ENCODE assay signal across 8 cellular contexts in the genomic region with DNA sequence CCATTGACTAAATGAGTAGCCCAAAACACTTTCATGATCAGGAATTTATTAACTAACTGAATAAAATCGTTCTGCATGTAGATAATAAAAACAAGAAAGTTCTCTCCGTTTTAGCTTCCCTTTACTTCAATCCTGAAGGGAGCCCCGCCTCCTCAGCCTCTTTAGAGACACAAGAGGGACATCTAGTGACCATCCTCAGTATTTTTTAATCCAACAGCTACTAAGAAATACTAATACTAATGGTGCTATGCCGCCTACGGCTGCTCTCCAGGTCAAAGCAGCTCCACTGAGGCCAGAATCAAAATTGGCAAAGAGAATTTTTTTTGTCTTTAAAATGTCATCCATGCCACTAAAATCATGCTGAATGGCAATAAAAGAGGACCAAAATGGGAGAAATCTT. TPM values are rescaled to one million over a fixed set of nuclear protein-coding genes. Genes with fewer than 3 reads are reported as not detected.
DNase-seq lines count a peak whose midpoint lies in the region; ATAC-seq, FAIRE-seq and TF ChIP-seq lines count a peak whose summit lies in the region.

No MANE protein-coding gene starts in this region.

- intact Hi-C loops in activated naive CD4-positive, alpha-beta T cell treated with anti-CD3 and anti-CD28 coated beads for 36 hours (cut with micrococcal nuclease), result loop anchor here (1.0 to 2.0 kb wide), 2 partner anchors 45 to 1110 kb away; no protein-coding TSS in a partner anchor
- intact Hi-C loops in pancreas (cut with DNase I), result no loop called here

- H3K27me3 Mint-ChIP-seq in activated naive CD4-positive, alpha-beta T cell treated with anti-CD3 and anti-CD28 coated beads for 36 hours (ENCODE audit: low read depth), result peaks cover 33% of the 10 kb centered on the region
- peaks cover 44% of the 10 kb centered on the region for H3K27me3 Mint-ChIP-seq in GM23338 (ENCODE audit: insufficient read depth, low read depth, poor library complexity)
- H3K27me3 Mint-ChIP-seq in effector memory CD8-positive, alpha-beta T cell, result peaks cover 29 to 61% of the 10 kb centered on the region in 2 donors

- no peaks in the 10 kb centered on the region for H3K36me3 Mint-ChIP-seq in activated naive CD4-positive, alpha-beta T cell treated with anti-CD3 and anti-CD28 coated beads for 36 hours (ENCODE audit: low read depth)
- peaks cover under 1% of the 10 kb centered on the region; the same call in 1 of the 3 replicates for H3K36me3 Mint-ChIP-seq in GM23338 (ENCODE audit: low read depth)
- no peaks in the 10 kb centered on the region for H3K36me3 Mint-ChIP-seq in effector memory CD8-positive, alpha-beta T cell (ENCODE audit: insufficient read depth)

- H3K4me1 ChIP-seq in GM23338 (ENCODE audit: insufficient read depth) (peaks cover 25% of the 10 kb centered on the region), pancreas (peaks cover 0 to 5% (median 0%) of the 10 kb centered on the region in 3 donors)

- H3K4me1 Mint-ChIP-seq in activated naive CD4-positive, alpha-beta T cell treated with anti-CD3 and anti-CD28 coated beads for 36 hours (ENCODE audit: low read depth), result peaks cover 13% of the 10 kb centered on the region
- peaks cover 38% of the 10 kb centered on the region for H3K4me1 Mint-ChIP-seq in GM23338
- H3K4me1 Mint-ChIP-seq in effector memory CD8-positive, alpha-beta T cell (ENCODE audit: low read depth in 2 of 2), result peaks cover 0 to 8% of the 10 kb centered on the region in 2 donors

- DNase-seq in activated naive CD4-positive, alpha-beta T cell treated with anti-CD3 and anti-CD28 coated beads for 36 hours, result peak; percentile 46
- no peak for DNase-seq in activated naive CD4-positive, alpha-beta T cell treated with anti-CD3 and anti-CD28 coated beads, Interleukin-2, amount 50 U/mL, for 16 hours
- DNase-seq in GM23338 (ENCODE audit: low spot score) (peak; percentile 80), M059J (ENCODE audit: low read depth) (peak; percentile 61), SW480 (ENCODE audit: low spot score) (peak; percentile 65), fibroblast of peridontal ligament (ENCODE audit: extremely low read depth) (peak; percentile 46), pancreas (peak in 3 of 6 donors; percentile 27 to 39 (median 38))
- no peak for DNase-seq in effector memory CD8-positive, alpha-beta T cell

- H3K36me3 ChIP-seq in GM23338 (ENCODE audit: insufficient read depth) (no peaks in the 10 kb centered on the region), pancreas (no peaks in the 10 kb centered on the region)

- CTCF ChIA-PET in activated naive CD4-positive, alpha-beta T cell treated with anti-CD3 and anti-CD28 coated beads for 36 hours (lab: Charles Lee), result interaction anchor here (0.6 to 2.2 kb wide), 10 partner anchors 10 to 236 kb away, joined by 3 to 15 read pairs (median 3); no protein-coding TSS in a partner anchor

- H3K9me2 ChIP-seq in GM23338 (ENCODE audit: insufficient read depth), result no peaks in the 10 kb centered on the region

- H3F3A ChIP-seq in GM23338 (replicated peaks; ENCODE audit: low read depth), result no peaks in the 10 kb centered on the region

- H3K27ac Mint-ChIP-seq in activated naive CD4-positive, alpha-beta T cell treated with anti-CD3 and anti-CD28 coated beads for 36 hours, result no peak overlapping the region
- no peak overlapping the region for H3K27ac Mint-ChIP-seq in GM23338
- H3K27ac Mint-ChIP-seq in effector memory CD8-positive, alpha-beta T cell, result no peak overlapping the region

- TF ChIP-seq CTCF in GM23338 (conservative IDR thresholded peaks at IDR 0.05; ENCODE audit: low read depth in 2 of 2), result peak; percentile 60 to 61
- peak in 3 of 4 donors; percentile 16 to 63 (median 36) for TF ChIP-seq CTCF in pancreas (IDR thresholded peaks at IDR 0.05)

- peak overlapping the region; percentile 75; the same call in 1 of the 2 replicates for H3K4me2 ChIP-seq in GM23338

- H3K4me3 ChIP-seq in GM23338 (peak overlapping the region; percentile 51; the same call in 1 of the 2 replicates), pancreas (no peak overlapping the region)

- no peaks in the 10 kb centered on the region for H3K9me3 Mint-ChIP-seq in activated naive CD4-positive, alpha-beta T cell treated with anti-CD3 and anti-CD28 coated beads for 36 hours
- peaks cover under 1% of the 10 kb centered on the region; the same call in 2 of the 3 replicates for H3K9me3 Mint-ChIP-seq in GM23338
- H3K9me3 Mint-ChIP-seq in effector memory CD8-positive, alpha-beta T cell, result no peaks in the 10 kb centered on the region

- H3K4me3 Mint-ChIP-seq in activated naive CD4-positive, alpha-beta T cell treated with anti-CD3 and anti-CD28 coated beads for 36 hours, result no peak overlapping the region
- peak overlapping the region; percentile 32 for H3K4me3 Mint-ChIP-seq in GM23338
- H3K4me3 Mint-ChIP-seq in effector memory CD8-positive, alpha-beta T cell, result peak overlapping the region in 1 of 2 donors; percentile 9

- no peaks in the 10 kb centered on the region for H3K79me2 ChIP-seq in GM23338 (replicated peaks; ENCODE audit: insufficient read depth)

- no peaks in the 10 kb centered on the region for H4K20me1 ChIP-seq in GM23338 (replicated peaks; ENCODE audit: insufficient read depth)

- H3K27me3 ChIP-seq in GM23338 (ENCODE audit: insufficient read depth) (peaks cover 46% of the 10 kb centered on the region), pancreas (peaks cover 0 to 41% (median 8%) of the 10 kb centered on the region in 4 donors)

- no peaks in the 10 kb centered on the region for H3K9me3 ChIP-seq in pancreas

- no peak overlapping the region for H2AFZ ChIP-seq in GM23338

- FAIRE-seq in pancreas (lab: Jason Lieb, UNC), result peak; percentile 98

- H3K27ac ChIP-seq in GM23338 (ENCODE audit: low read depth), result no peak overlapping the region
- no peak overlapping the region for H3K27ac ChIP-seq in pancreas

- 1 to 2% methylated on average over 5 of the region's 5 CpGs for WGBS in pancreas, 2 donors

- ATAC-seq in GM23338, result 0 out of 3 replicates have a peak, but pooled peaks have one; percentile 5
- ATAC-seq in pancreas, result peak; percentile 53 to 85 (median 78)
- ATAC-seq in effector memory CD8-positive, alpha-beta T cell (replicated peaks), result no peak

TF ChIP-seq in GM23338, 12 proteins besides CTCF, POLR2A, EP300 and RAD21 (continues in another document):
- no peak for TF ChIP-seq POLR2AphosphoS5 (IDR thresholded peaks at IDR 0.05; ENCODE audit: low read depth)
- no peak for TF ChIP-seq ZNF114 (CRISPR knock-in tag; IDR thresholded peaks at IDR 0.05)
- no peak for TF ChIP-seq EZH2phosphoT487 (IDR thresholded peaks at IDR 0.05; ENCODE audit: unreplicated experiment)
- no peak for TF ChIP-seq NANOG (IDR thresholded peaks at IDR 0.05; ENCODE audit: borderline replicate concordance)
- TF ChIP-seq, protein P1, sequence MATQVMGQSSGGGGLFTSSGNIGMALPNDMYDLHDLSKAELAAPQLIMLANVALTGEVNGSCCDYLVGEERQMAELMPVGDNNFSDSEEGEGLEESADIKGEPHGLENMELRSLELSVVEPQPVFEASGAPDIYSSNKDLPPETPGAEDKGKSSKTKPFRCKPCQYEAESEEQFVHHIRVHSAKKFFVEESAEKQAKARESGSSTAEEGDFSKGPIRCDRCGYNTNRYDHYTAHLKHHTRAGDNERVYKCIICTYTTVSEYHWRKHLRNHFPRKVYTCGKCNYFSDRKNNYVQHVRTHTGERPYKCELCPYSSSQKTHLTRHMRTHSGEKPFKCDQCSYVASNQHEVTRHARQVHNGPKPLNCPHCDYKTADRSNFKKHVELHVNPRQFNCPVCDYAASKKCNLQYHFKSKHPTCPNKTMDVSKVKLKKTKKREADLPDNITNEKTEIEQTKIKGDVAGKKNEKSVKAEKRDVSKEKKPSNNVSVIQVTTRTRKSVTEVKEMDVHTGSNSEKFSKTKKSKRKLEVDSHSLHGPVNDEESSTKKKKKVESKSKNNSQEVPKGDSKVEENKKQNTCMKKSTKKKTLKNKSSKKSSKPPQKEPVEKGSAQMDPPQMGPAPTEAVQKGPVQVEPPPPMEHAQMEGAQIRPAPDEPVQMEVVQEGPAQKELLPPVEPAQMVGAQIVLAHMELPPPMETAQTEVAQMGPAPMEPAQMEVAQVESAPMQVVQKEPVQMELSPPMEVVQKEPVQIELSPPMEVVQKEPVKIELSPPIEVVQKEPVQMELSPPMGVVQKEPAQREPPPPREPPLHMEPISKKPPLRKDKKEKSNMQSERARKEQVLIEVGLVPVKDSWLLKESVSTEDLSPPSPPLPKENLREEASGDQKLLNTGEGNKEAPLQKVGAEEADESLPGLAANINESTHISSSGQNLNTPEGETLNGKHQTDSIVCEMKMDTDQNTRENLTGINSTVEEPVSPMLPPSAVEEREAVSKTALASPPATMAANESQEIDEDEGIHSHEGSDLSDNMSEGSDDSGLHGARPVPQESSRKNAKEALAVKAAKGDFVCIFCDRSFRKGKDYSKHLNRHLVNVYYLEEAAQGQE (IDR thresholded peaks at IDR 0.05; ENCODE audit: unreplicated experiment), result no peak
- TF ChIP-seq EZH2 (IDR thresholded peaks at IDR 0.05; ENCODE audit: low read depth, unreplicated experiment), result no peak
- no peak for TF ChIP-seq ZNF331 (CRISPR knock-in tag; IDR thresholded peaks at IDR 0.05; ENCODE audit: low read depth)
- TF ChIP-seq JUNB (IDR thresholded peaks at IDR 0.05; ENCODE audit: unreplicated experiment), result no peak
- no peak for TF ChIP-seq STAT1 (IDR thresholded peaks at IDR 0.05; ENCODE audit: unreplicated experiment)
- TF ChIP-seq, protein P2, sequence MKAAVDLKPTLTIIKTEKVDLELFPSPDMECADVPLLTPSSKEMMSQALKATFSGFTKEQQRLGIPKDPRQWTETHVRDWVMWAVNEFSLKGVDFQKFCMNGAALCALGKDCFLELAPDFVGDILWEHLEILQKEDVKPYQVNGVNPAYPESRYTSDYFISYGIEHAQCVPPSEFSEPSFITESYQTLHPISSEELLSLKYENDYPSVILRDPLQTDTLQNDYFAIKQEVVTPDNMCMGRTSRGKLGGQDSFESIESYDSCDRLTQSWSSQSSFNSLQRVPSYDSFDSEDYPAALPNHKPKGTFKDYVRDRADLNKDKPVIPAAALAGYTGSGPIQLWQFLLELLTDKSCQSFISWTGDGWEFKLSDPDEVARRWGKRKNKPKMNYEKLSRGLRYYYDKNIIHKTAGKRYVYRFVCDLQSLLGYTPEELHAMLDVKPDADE (IDR thresholded peaks at IDR 0.05), result no peak

RNA-seq across cellular contexts. Expression of a gene that starts 3.2 kb away (rescaled TPM):
- not detected for total RNA-seq in activated naive CD4-positive, alpha-beta T cell treated with anti-CD3 and anti-CD28 coated beads for 36 hours
- 0.89 and 1.4 TPM in 2 replicates for total RNA-seq in GM23338 (2014; rRNA removed; shearing (Covaris generic))
- polyA plus RNA-seq in GM23338 (2016; fragmentation: Nextera tagmentation; extraction: Ambion mirVana), result 0.87 and 1.6 TPM in 2 replicates
- total RNA-seq in M059J (2014; rRNA removed; shearing (Covaris generic)), result 0.12 and 0.81 TPM in 2 replicates
- under 1 TPM; 0.14 to 0.44 (median 0.25) TPM for total RNA-seq in pancreas
- under 1 TPM; 0.08 to 0.14 TPM for polyA plus RNA-seq in pancreas

Comparison
In these comparisons a context has a peak if more than half of its experiments do, and no peak if none do; other contexts are left out.
1. DNase-seq: peak in activated naive CD4-positive, alpha-beta T cell treated with anti-CD3 and anti-CD28 coated beads for 36 hours (single experiment), GM23338 (single experiment), M059J (single experiment), SW480 (single experiment) and fibroblast of peridontal ligament (single experiment); none in activated naive CD4-positive, alpha-beta T cell treated with anti-CD3 and anti-CD28 coated beads, Interleukin-2, amount 50 U/mL, for 16 hours (single experiment) and effector memory CD8-positive, alpha-beta T cell (0 of 3).